2 cellular contexts compared by ENCODE assay signal in the genomic region with DNA sequence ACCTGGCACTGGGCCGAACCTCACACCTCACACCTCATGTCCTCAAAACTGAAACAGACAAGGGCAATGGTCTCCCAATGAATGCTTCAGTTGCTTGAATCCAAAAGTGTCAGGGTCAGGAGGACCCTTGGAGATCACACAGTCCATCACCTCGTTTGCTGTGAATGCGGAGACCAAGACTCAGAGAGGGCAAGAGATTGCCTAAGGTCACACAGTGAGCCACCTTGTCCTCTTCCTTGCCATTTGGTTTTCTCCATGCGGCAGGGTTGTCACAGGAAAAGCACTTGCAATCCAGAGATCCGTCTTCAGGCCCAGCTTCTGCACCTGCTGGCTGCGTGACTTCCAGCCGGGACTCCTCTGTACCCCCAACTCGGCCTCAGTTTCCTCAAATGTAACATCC.
TF ChIP-seq lines count a peak whose summit lies in the region.

No MANE protein-coding gene starts in this region.

TF ChIP-seq in IMR-90, 13 proteins besides CTCF, POLR2A, EP300 and RAD21:
- TF ChIP-seq, protein P1, sequence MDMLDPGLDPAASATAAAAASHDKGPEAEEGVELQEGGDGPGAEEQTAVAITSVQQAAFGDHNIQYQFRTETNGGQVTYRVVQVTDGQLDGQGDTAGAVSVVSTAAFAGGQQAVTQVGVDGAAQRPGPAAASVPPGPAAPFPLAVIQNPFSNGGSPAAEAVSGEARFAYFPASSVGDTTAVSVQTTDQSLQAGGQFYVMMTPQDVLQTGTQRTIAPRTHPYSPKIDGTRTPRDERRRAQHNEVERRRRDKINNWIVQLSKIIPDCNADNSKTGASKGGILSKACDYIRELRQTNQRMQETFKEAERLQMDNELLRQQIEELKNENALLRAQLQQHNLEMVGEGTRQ (IDR thresholded peaks at IDR 0.05; ENCODE audit: low read depth, low read length): no peak
- TF ChIP-seq CEBPB (IDR thresholded peaks at IDR 0.05; ENCODE audit: low read depth, low read length) (no peak), RFX5 (IDR thresholded peaks at IDR 0.05; ENCODE audit: low read depth, low read length) (no peak), BHLHE40 (IDR thresholded peaks at IDR 0.05; ENCODE audit: low read depth, low read length) (no peak), MAZ (IDR thresholded peaks at IDR 0.05; ENCODE audit: borderline replicate concordance, low read depth, low read length) (no peak), FOS (IDR thresholded peaks at IDR 0.05; ENCODE audit: low read depth, low read length) (no peak), NFE2L2 (IDR thresholded peaks at IDR 0.05; ENCODE audit: low read depth, low read length) (no peak), MXI1 (IDR thresholded peaks at IDR 0.05; ENCODE audit: borderline replicate concordance, low read depth, low read length) (no peak), MAFK (IDR thresholded peaks at IDR 0.05; ENCODE audit: low read depth, low read length) (no peak), CHD1 (IDR thresholded peaks at IDR 0.05; ENCODE audit: low read depth, low read length) (no peak), SMC3 (IDR thresholded peaks at IDR 0.05; ENCODE audit: low read depth, low read length) (no peak), RCOR1 (IDR thresholded peaks at IDR 0.05; ENCODE audit: insufficient replicate concordance, low read length) (no peak)
- TF ChIP-seq, protein P2, sequence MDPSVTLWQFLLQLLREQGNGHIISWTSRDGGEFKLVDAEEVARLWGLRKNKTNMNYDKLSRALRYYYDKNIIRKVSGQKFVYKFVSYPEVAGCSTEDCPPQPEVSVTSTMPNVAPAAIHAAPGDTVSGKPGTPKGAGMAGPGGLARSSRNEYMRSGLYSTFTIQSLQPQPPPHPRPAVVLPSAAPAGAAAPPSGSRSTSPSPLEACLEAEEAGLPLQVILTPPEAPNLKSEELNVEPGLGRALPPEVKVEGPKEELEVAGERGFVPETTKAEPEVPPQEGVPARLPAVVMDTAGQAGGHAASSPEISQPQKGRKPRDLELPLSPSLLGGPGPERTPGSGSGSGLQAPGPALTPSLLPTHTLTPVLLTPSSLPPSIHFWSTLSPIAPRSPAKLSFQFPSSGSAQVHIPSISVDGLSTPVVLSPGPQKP (IDR thresholded peaks at IDR 0.05; ENCODE audit: borderline replicate concordance, low read depth, low read length): no peak
TF ChIP-seq in IMR-90: peak in this region for 0.

TF ChIP-seq in K562, 482 proteins besides CTCF, POLR2A, EP300 and RAD21:
- TF ChIP-seq RBM25 (IDR thresholded peaks at IDR 0.05; ENCODE audit: low read depth, low read length, severe bottlenecking): peak; percentile 29
- peak; percentile 63 for TF ChIP-seq ZFP36 (IDR thresholded peaks at IDR 0.05; ENCODE audit: low read depth, low read length, partially characterized antibody)
- TF ChIP-seq HEY1 (CRISPR knock-in tag; IDR thresholded peaks at IDR 0.05; ENCODE audit: borderline replicate concordance): no peak
